In genomic region chr2:118599141-118599540, GRCh38 we compare ENCODE assay signal across 10 cellular contexts.
"Had no signal": no experiment of that assay in that cellular context is flagged by ENCODE, and none has a peak within 500 bp of the region (broad histone marks: within the 10 kb centered on the region; RNA-seq: fewer than 3 reads in every experiment).

No MANE protein-coding gene starts in this region.

- H3K9ac ChIP-seq: GM23248 had no signal

- H3K4me1 ChIP-seq: HAP-1 had no signal

- H3K4me2 ChIP-seq: GM23338 had no signal

- DNase-seq: GM23248, GOT3, H9, HCEC 1CT, HFFc6 had no signal

- ATAC-seq: GM23338, HCT116 had no signal

- FAIRE-seq: H1, H54 had no signal

- H2AFZ ChIP-seq: GM23248, GM23338 had no signal

- H3K36me3 ChIP-seq: HAP-1 had no signal

- H3K4me3 ChIP-seq: GM23248, GM23338, HAP-1 had no signal

- H3K9me3 ChIP-seq: HAP-1 had no signal

- H3K27ac ChIP-seq: GM23248 had no signal
